ENCODE assay signal across 13 cellular contexts in genomic region chr14:64061115-64061514, GRCh38.
DNase-seq lines count a peak whose midpoint lies in the region; ATAC-seq, FAIRE-seq and TF ChIP-seq lines count a peak whose summit lies in the region.
"Had no signal": no experiment of that assay in that cellular context is flagged by ENCODE, and none has a peak within 500 bp of the region (broad histone marks: within the 10 kb centered on the region; RNA-seq: fewer than 3 reads in every experiment).

No MANE protein-coding gene starts in this region.

- WGBS in suprapubic skin, result 61% methylated on average over 1 of the region's 1 CpG
- WGBS in trophoblast cell (ENCODE audit: extremely low coverage, insufficient coverage, insufficient read length), result no CpG with 5 or more reads among the region's 1 CpG

- H3K4ac ChIP-seq in trophoblast cell (ENCODE audit: low read depth, low read length), result no peak overlapping the region

- no peak overlapping the region for H3K14ac ChIP-seq in trophoblast cell (ENCODE audit: low read length)

- H2BK120ac ChIP-seq in trophoblast cell (ENCODE audit: insufficient read depth, low read length, poor library complexity), result no peak overlapping the region

- H3K79me2 ChIP-seq in trophoblast cell (ENCODE audit: control insufficient read depth, insufficient read depth, low read length, poor library complexity), result no peaks in the 10 kb centered on the region

- H4K12ac ChIP-seq in trophoblast cell (ENCODE audit: low read depth, low read length), result no peak overlapping the region

- no peak for DNase-seq in RWPE2 (ENCODE audit: low spot score)
- no peak for DNase-seq in foreskin keratinocyte
- DNase-seq in suprapubic skin (ENCODE audit: low spot score in 2 of 2), result no peak
- no peak for DNase-seq in GM12892 (ENCODE audit: insufficient read length)
- DNase-seq in trophoblast cell, result no peak
- DNase-seq in RPMI8226, result no peak
- DNase-seq: CD4-positive, alpha-beta memory T cell; NCI-H1092 treated with DMSO at 0.1 percent for 48 hours; NCI-H1694; SHP77 treated with DMSO at 0.1 percent for 48 hours had no signal

- H3K27ac ChIP-seq in HUES48 (ENCODE audit: low read depth, low read length) (no peak overlapping the region), RWPE2 (ENCODE audit: poor library complexity, severe bottlenecking) (peak overlapping the region; percentile 62), foreskin keratinocyte (peak overlapping the region; percentile 97), suprapubic skin (peak overlapping the region; percentile 67), trophoblast cell (ENCODE audit: low read depth, low read length) (no peak overlapping the region)

- peaks cover 18% of the 10 kb centered on the region for H3K36me3 ChIP-seq in HUES48 (ENCODE audit: control insufficient read depth, insufficient read depth, low read length)
- no peaks in the 10 kb centered on the region for H3K36me3 ChIP-seq in RWPE2 (ENCODE audit: low read depth)
- H3K36me3 ChIP-seq in suprapubic skin, result peaks cover 24% of the 10 kb centered on the region
- H3K36me3 ChIP-seq in trophoblast cell (ENCODE audit: control insufficient read depth in 1 of 2, insufficient read depth in 2 of 2, low read length in 2 of 2), result peaks cover 0 to under 1% of the 10 kb centered on the region in 2 experiments
- H3K36me3 ChIP-seq: MG63 had no signal

- H3K4me2 ChIP-seq in trophoblast cell (ENCODE audit: low read length), result no peak overlapping the region

- H3K9me3 ChIP-seq in HUES48 (ENCODE audit: control insufficient read depth, insufficient read depth, low read length) (no peaks in the 10 kb centered on the region), RWPE2 (ENCODE audit: severe bottlenecking) (no peaks in the 10 kb centered on the region), suprapubic skin (no peaks in the 10 kb centered on the region), trophoblast cell (ENCODE audit: insufficient read depth, low read depth, low read length) (no peaks in the 10 kb centered on the region)
- H3K9me3 ChIP-seq: MG63 had no signal

- H2BK5ac ChIP-seq in trophoblast cell (ENCODE audit: low read depth, low read length, poor library complexity), result no peak overlapping the region

- H3K4me1 ChIP-seq in HUES48 (ENCODE audit: control insufficient read depth, insufficient read depth, low read length) (peaks cover 20% of the 10 kb centered on the region), RWPE2 (ENCODE audit: insufficient read depth, poor library complexity, severe bottlenecking) (peaks cover 31% of the 10 kb centered on the region), foreskin keratinocyte (peaks cover 33% of the 10 kb centered on the region), suprapubic skin (peaks cover 15% of the 10 kb centered on the region), trophoblast cell (ENCODE audit: control insufficient read depth in 1 of 2, insufficient read depth in 2 of 2, low read length in 2 of 2) (peaks cover 7 to 10% of the 10 kb centered on the region in 2 experiments)

- H4K91ac ChIP-seq in trophoblast cell (ENCODE audit: low read depth, low read length), result no peak overlapping the region

- TF ChIP-seq CTCF in RWPE2 (IDR thresholded peaks at IDR 0.05; ENCODE audit: poor library complexity, severe bottlenecking) (no peak), foreskin keratinocyte (conservative IDR thresholded peaks at IDR 0.05) (no peak), suprapubic skin (IDR thresholded peaks at IDR 0.05) (no peak)

- no peak for TF ChIP-seq POLR2A in suprapubic skin (IDR thresholded peaks at IDR 0.05)
- no peak for TF ChIP-seq POLR2A in GM12892 (IDR thresholded peaks at IDR 0.05; ENCODE audit: low read depth, low read length)

- no peak overlapping the region for H2AFZ ChIP-seq in trophoblast cell (ENCODE audit: insufficient read depth, low read length, poor library complexity)

- no peak for FAIRE-seq in GM12892 (lab: Jason Lieb, UNC)

- H3K9ac ChIP-seq in HUES48 (ENCODE audit: low read depth, low read length) (peak overlapping the region; percentile 63), trophoblast cell (ENCODE audit: low read length) (no peak overlapping the region)

- peaks cover 3% of the 10 kb centered on the region for H3K79me1 ChIP-seq in trophoblast cell (ENCODE audit: low read length)

- H3K27me3 ChIP-seq in HUES48 (ENCODE audit: control insufficient read depth, insufficient read depth, low read length) (no peaks in the 10 kb centered on the region), RWPE2 (ENCODE audit: insufficient read depth, poor library complexity, severe bottlenecking) (no peaks in the 10 kb centered on the region), foreskin keratinocyte (no peaks in the 10 kb centered on the region), suprapubic skin (no peaks in the 10 kb centered on the region), trophoblast cell (ENCODE audit: insufficient read depth, low read length) (no peaks in the 10 kb centered on the region)
- H3K27me3 ChIP-seq: MG63 had no signal

- H4K8ac ChIP-seq in trophoblast cell (ENCODE audit: low read depth, low read length), result no peak overlapping the region

- no peak overlapping the region for H3K18ac ChIP-seq in trophoblast cell (ENCODE audit: low read length)

- TF ChIP-seq EP300 in suprapubic skin (IDR thresholded peaks at IDR 0.05), result no peak

- no peak overlapping the region for H2AK5ac ChIP-seq in trophoblast cell (ENCODE audit: low read length)

- no peak overlapping the region for H3K23ac ChIP-seq in trophoblast cell (ENCODE audit: low read length)

- H2BK12ac ChIP-seq in trophoblast cell (ENCODE audit: low read length), result no peak overlapping the region

- H3K4me3 ChIP-seq in HUES48 (ENCODE audit: low read depth, low read length) (0 out of 2 replicates have a peak overlapping the region, but pooled peaks have one; percentile 26), RWPE2 (ENCODE audit: severe bottlenecking) (no peak overlapping the region), suprapubic skin (no peak overlapping the region), trophoblast cell (ENCODE audit: low read depth, low read length) (no peak overlapping the region)
- H3K4me3 ChIP-seq: K562, MG63 had no signal

- ATAC-seq in RWPE2 (ENCODE audit: low read depth) (no peak), foreskin keratinocyte (no peak)

Comparison
In these comparisons a context has a peak if more than half of its experiments do, and no peak if none do; other contexts are left out.
1. H3K27ac ChIP-seq: peak in RWPE2 (single experiment), foreskin keratinocyte (single experiment) and suprapubic skin (single experiment); none in HUES48 (single experiment) and trophoblast cell (single experiment).